In the genomic region with DNA sequence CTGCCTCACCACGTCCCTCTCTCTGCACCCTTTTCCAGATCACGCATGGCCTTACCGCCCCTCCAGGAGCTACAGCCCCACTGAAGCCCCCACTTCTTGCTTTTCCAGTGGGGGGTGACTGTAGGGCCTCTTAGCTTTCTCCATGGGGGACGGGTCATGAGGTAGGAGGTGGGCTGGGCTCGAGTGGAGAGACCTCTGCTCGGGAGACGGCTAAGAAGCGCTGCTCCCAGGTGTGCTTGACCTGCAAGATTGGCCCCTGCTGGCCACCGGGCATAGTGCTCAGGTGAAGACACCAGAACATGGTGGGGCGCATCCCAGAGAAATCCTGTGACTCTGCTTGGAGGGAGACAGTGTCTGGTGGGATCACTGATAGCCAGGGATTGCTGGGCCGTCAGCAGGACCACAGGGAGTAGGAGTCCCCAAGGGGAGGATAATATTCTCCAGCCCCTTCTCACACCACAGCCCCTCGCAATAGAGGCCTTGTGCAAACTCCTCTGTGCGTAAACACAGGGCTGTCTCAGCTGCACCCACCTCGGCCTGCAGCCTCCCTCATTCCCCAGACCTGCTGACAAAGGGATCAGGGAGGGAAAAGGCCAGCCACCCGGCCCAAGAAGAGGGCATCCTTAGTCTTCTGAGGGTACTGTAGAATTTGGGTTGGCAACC, we compare ENCODE assay signal across 13 cellular contexts. TPM values are rescaled to one million over a fixed set of nuclear protein-coding genes. Genes with fewer than 3 reads are reported as not detected.
DNase-seq lines count a peak whose midpoint lies in the region; ATAC-seq and TF ChIP-seq lines count a peak whose summit lies in the region.
"Had no signal": no experiment of that assay in that cellular context is flagged by ENCODE, and none has a peak within 500 bp of the region (broad histone marks: within the 10 kb centered on the region; RNA-seq: fewer than 3 reads in every experiment).

No MANE protein-coding gene starts in this region.

- TF ChIP-seq POLR2A in gastrocnemius medialis (IDR thresholded peaks at IDR 0.05), result no peak

- peaks cover 49 to 58% of the 10 kb centered on the region in 2 donors for H3K4me1 ChIP-seq in gastrocnemius medialis

- no peak for TF ChIP-seq CTCF in activated CD8-positive, alpha-beta T cell treated with anti-CD3 and anti-CD28 coated beads for 36 hours (IDR thresholded peaks at IDR 0.05)
- TF ChIP-seq CTCF in gastrocnemius medialis (IDR thresholded peaks at IDR 0.05 in 4 of 5, conservative IDR thresholded peaks at IDR 0.05 in 1 of 5), result no peak

- no peak overlapping the region for H3K4me3 ChIP-seq in gastrocnemius medialis
- H3K4me3 ChIP-seq: uterus had no signal

- H3K9me3 Mint-ChIP-seq in activated CD8-positive, alpha-beta T cell treated with anti-CD3 and anti-CD28 coated beads, Interleukin-2, amount 10 ng/mL, durations not matched to agents 7 days and 5 days (ENCODE audit: insufficient read depth), result no peaks in the 10 kb centered on the region
- H3K9me3 Mint-ChIP-seq in activated CD8-positive, alpha-beta T cell treated with anti-CD3 and anti-CD28 coated beads for 36 hours, result no peaks in the 10 kb centered on the region
- H3K9me3 Mint-ChIP-seq: activated CD4-positive, alpha-beta memory T cell treated with anti-CD3 and anti-CD28 coated beads, Interleukin-2, amount 10 ng/mL, durations not matched to agents 7 days and 5 days had no signal

- in situ Hi-C loops in gastrocnemius medialis (cut with MboI; ENCODE audit: low sequenced_read_pairs in 4 of 4), result loop anchor here in 1 of 4 donors (25.0 kb wide), 1 partner anchor 113 kb away; a partner anchor contains a TSS

- no peaks in the 10 kb centered on the region for H3K27me3 ChIP-seq in gastrocnemius medialis
- H3K27me3 ChIP-seq: uterus had no signal

- peaks cover 38% of the 10 kb centered on the region for H3K36me3 Mint-ChIP-seq in activated CD8-positive, alpha-beta T cell treated with anti-CD3 and anti-CD28 coated beads, Interleukin-2, amount 10 ng/mL, durations not matched to agents 7 days and 5 days (ENCODE audit: low read depth)
- peaks cover 28% of the 10 kb centered on the region for H3K36me3 Mint-ChIP-seq in activated CD8-positive, alpha-beta T cell treated with anti-CD3 and anti-CD28 coated beads for 36 hours (ENCODE audit: low read depth)

- H3K9me3 ChIP-seq in gastrocnemius medialis, result no peaks in the 10 kb centered on the region
- H3K9me3 ChIP-seq: uterus had no signal

- intact Hi-C loops in activated CD8-positive, alpha-beta T cell treated with anti-CD3 and anti-CD28 coated beads for 36 hours (cut with micrococcal nuclease), result no loop called here
- intact Hi-C loops in gastrocnemius medialis (cut with DNase I; ENCODE audit: low total_unique reads), result no loop called here

- DNase-seq in activated CD8-positive, alpha-beta T cell treated with anti-CD3 and anti-CD28 coated beads, Interleukin-2, amount 10 ng/mL, durations not matched to agents 7 days and 5 days, result no peak
- DNase-seq in activated CD8-positive, alpha-beta T cell treated with anti-CD3 and anti-CD28 coated beads for 36 hours, result no peak
- peak; percentile 75 for DNase-seq in islet precursor cell
- DNase-seq in gastrocnemius medialis, result no peak
- no peak for DNase-seq in stimulated activated CD4-positive, alpha-beta T cell treated with anti-CD3 and anti-CD28 coated beads, Interleukin-15, amount 100 ng/mL, for 24 hours
- DNase-seq in stimulated activated CD4-positive, alpha-beta T cell treated with anti-CD3 and anti-CD28 coated beads, Interleukin-4, amount 100 ng/mL, for 1 hour, result no peak
- DNase-seq in H4 (ENCODE audit: low spot score), result no peak
- DNase-seq: activated CD4-positive, alpha-beta memory T cell treated with anti-CD3 and anti-CD28 coated beads, Interleukin-2, amount 10 ng/mL, durations not matched to agents 7 days and 5 days; Kasumi-1; NCI-H2227 treated with DMSO at 0.1 percent for 48 hours; small intestine had no signal

- H3K36me3 ChIP-seq in gastrocnemius medialis, result peaks cover 0 to 35% of the 10 kb centered on the region in 2 donors
- H3K36me3 ChIP-seq: uterus had no signal

- H3K27ac Mint-ChIP-seq in activated CD8-positive, alpha-beta T cell treated with anti-CD3 and anti-CD28 coated beads, Interleukin-2, amount 10 ng/mL, durations not matched to agents 7 days and 5 days, result no peak overlapping the region
- no peak overlapping the region for H3K27ac Mint-ChIP-seq in activated CD8-positive, alpha-beta T cell treated with anti-CD3 and anti-CD28 coated beads for 36 hours
- H3K27ac Mint-ChIP-seq: activated CD4-positive, alpha-beta memory T cell treated with anti-CD3 and anti-CD28 coated beads, Interleukin-2, amount 10 ng/mL, durations not matched to agents 7 days and 5 days had no signal

- peak; percentile 4 for ATAC-seq in activated CD8-positive, alpha-beta T cell treated with anti-CD3 and anti-CD28 coated beads, Interleukin-2, amount 10 ng/mL, durations not matched to agents 7 days and 5 days
- no peak for ATAC-seq in activated CD8-positive, alpha-beta T cell treated with anti-CD3 and anti-CD28 coated beads for 36 hours
- ATAC-seq in SK-N-SH treated with all-trans-retinoic acid at 6 μM for 48 hours, result peak; percentile 34
- no peak for ATAC-seq in gastrocnemius medialis

- no peak overlapping the region for H3K4me3 Mint-ChIP-seq in activated CD8-positive, alpha-beta T cell treated with anti-CD3 and anti-CD28 coated beads, Interleukin-2, amount 10 ng/mL, durations not matched to agents 7 days and 5 days
- no peak overlapping the region for H3K4me3 Mint-ChIP-seq in activated CD8-positive, alpha-beta T cell treated with anti-CD3 and anti-CD28 coated beads for 36 hours
- H3K4me3 Mint-ChIP-seq: activated CD4-positive, alpha-beta memory T cell treated with anti-CD3 and anti-CD28 coated beads, Interleukin-2, amount 10 ng/mL, durations not matched to agents 7 days and 5 days had no signal

- peaks cover 25% of the 10 kb centered on the region for H3K4me1 Mint-ChIP-seq in activated CD8-positive, alpha-beta T cell treated with anti-CD3 and anti-CD28 coated beads, Interleukin-2, amount 10 ng/mL, durations not matched to agents 7 days and 5 days (ENCODE audit: low read depth)
- H3K4me1 Mint-ChIP-seq in activated CD8-positive, alpha-beta T cell treated with anti-CD3 and anti-CD28 coated beads for 36 hours (ENCODE audit: low read depth), result peaks cover 22% of the 10 kb centered on the region

- POLR2A ChIA-PET in activated CD8-positive, alpha-beta T cell treated with anti-CD3 and anti-CD28 coated beads, Interleukin-2, amount 10 ng/mL, durations not matched to agents 7 days and 5 days (lab: Charles Lee), result interaction anchor here (1.0 to 9.4 kb wide), 7 partner anchors 11 to 107 kb away, joined by 3 to 205 read pairs (median 12); a partner anchor contains a TSS
- POLR2A ChIA-PET in activated CD8-positive, alpha-beta T cell treated with anti-CD3 and anti-CD28 coated beads for 36 hours (lab: Charles Lee), result interaction anchor here (1.0 to 7.5 kb wide), 9 partner anchors 11 to 129 kb away, joined by 3 to 215 read pairs (median 11); a partner anchor contains a TSS

- CTCF ChIA-PET in activated CD8-positive, alpha-beta T cell treated with anti-CD3 and anti-CD28 coated beads, Interleukin-2, amount 10 ng/mL, durations not matched to agents 7 days and 5 days (lab: Charles Lee), result interaction anchor here (0.9 to 5.1 kb wide), 8 partner anchors 9 to 111 kb away, joined by 3 to 22 read pairs (median 5); a partner anchor contains a TSS
- CTCF ChIA-PET in activated CD8-positive, alpha-beta T cell treated with anti-CD3 and anti-CD28 coated beads for 36 hours (lab: Charles Lee), result interaction anchor here (0.7 to 2.2 kb wide), 3 partner anchors 10 to 22 kb away, joined by 3 to 13 read pairs (median 8); a partner anchor contains a TSS

- peak overlapping the region; percentile 81 to 98 (median 94) for H3K27ac ChIP-seq in gastrocnemius medialis

- no peaks in the 10 kb centered on the region for H3K27me3 Mint-ChIP-seq in activated CD8-positive, alpha-beta T cell treated with anti-CD3 and anti-CD28 coated beads, Interleukin-2, amount 10 ng/mL, durations not matched to agents 7 days and 5 days (ENCODE audit: low read depth)
- no peaks in the 10 kb centered on the region for H3K27me3 Mint-ChIP-seq in activated CD8-positive, alpha-beta T cell treated with anti-CD3 and anti-CD28 coated beads for 36 hours
- H3K27me3 Mint-ChIP-seq: activated CD4-positive, alpha-beta memory T cell treated with anti-CD3 and anti-CD28 coated beads, Interleukin-2, amount 10 ng/mL, durations not matched to agents 7 days and 5 days had no signal

TF ChIP-seq in SK-N-SH treated with all-trans-retinoic acid at 6 μM for 48 hours, 23 proteins besides CTCF, POLR2A, EP300 and RAD21 (continues in another document):
- TF ChIP-seq CSDC2 (CRISPR knock-in tag; IDR thresholded peaks at IDR 0.05) (no peak), ZC3H10 (CRISPR knock-in tag; IDR thresholded peaks at IDR 0.05) (no peak), BACH2 (CRISPR knock-in tag; IDR thresholded peaks at IDR 0.05; ENCODE audit: borderline replicate concordance) (no peak), SNAI2 (CRISPR knock-in tag; IDR thresholded peaks at IDR 0.05) (no peak), TCF4 (CRISPR knock-in tag; IDR thresholded peaks at IDR 0.05; ENCODE audit: borderline replicate concordance) (no peak), PPARA (CRISPR knock-in tag; IDR thresholded peaks at IDR 0.05; ENCODE audit: borderline replicate concordance) (no peak)

RNA-seq across cellular contexts. Expression of a gene that starts 8.9 kb away (rescaled TPM):
- 10 to 100 TPM; 52.2 to 56.9 TPM for total RNA-seq in activated CD8-positive, alpha-beta T cell treated with anti-CD3 and anti-CD28 coated beads, Interleukin-2, amount 10 ng/mL, durations not matched to agents 7 days and 5 days
- total RNA-seq in activated CD8-positive, alpha-beta T cell treated with anti-CD3 and anti-CD28 coated beads for 36 hours, result 10 to 100 TPM; 43.4 to 50.7 TPM
- 10 to 100 TPM in 2 of 4 donors, 1 to 10 TPM in 2; 8.7 to 18.3 (median 11.0) TPM for total RNA-seq in gastrocnemius medialis
- total RNA-seq in H4 (2014; rRNA removed; shearing (Covaris generic)), result 46.3 and 51.7 TPM in 2 replicates

RNA-seq across cellular contexts. Expression of a gene that starts 10.7 kb away (rescaled TPM):
- 10 to 100 TPM; 30.2 to 31.0 TPM for total RNA-seq in activated CD8-positive, alpha-beta T cell treated with anti-CD3 and anti-CD28 coated beads, Interleukin-2, amount 10 ng/mL, durations not matched to agents 7 days and 5 days
- total RNA-seq in activated CD8-positive, alpha-beta T cell treated with anti-CD3 and anti-CD28 coated beads for 36 hours, result 10 to 100 TPM; 26.4 to 26.6 TPM
- total RNA-seq in gastrocnemius medialis, result 10 to 100 TPM; 10.4 to 19.2 (median 13.1) TPM
- 24.0 and 29.6 TPM in 2 replicates for total RNA-seq in H4 (2014; rRNA removed; shearing (Covaris generic))

RNA-seq across cellular contexts. Expression of a gene that starts 52.7 kb away (rescaled TPM):
- 1 to 10 TPM in 1 of 2 experiments, under 1 TPM in 1; 0.89 to 2.0 TPM for total RNA-seq in activated CD8-positive, alpha-beta T cell treated with anti-CD3 and anti-CD28 coated beads, Interleukin-2, amount 10 ng/mL, durations not matched to agents 7 days and 5 days
- total RNA-seq in activated CD8-positive, alpha-beta T cell treated with anti-CD3 and anti-CD28 coated beads for 36 hours, result 1 to 10 TPM in 1 of 2 experiments, under 1 TPM in 1; 0.69 to 1.8 TPM
- total RNA-seq in gastrocnemius medialis, result 10 to 100 TPM in 1 of 4 donors, 1 to 10 TPM in 3; 3.6 to 20.2 (median 6.3) TPM
- total RNA-seq in H4 (2014; rRNA removed; shearing (Covaris generic)), result 0.15 and 0.35 TPM in 2 replicates

Comparison
In these comparisons a context has a peak if more than half of its experiments do, and no peak if none do; other contexts are left out.
1. ATAC-seq: peak in activated CD8-positive, alpha-beta T cell treated with anti-CD3 and anti-CD28 coated beads, Interleukin-2, amount 10 ng/mL, durations not matched to agents 7 days and 5 days (single experiment) and SK-N-SH treated with all-trans-retinoic acid at 6 μM for 48 hours (single experiment); none in activated CD8-positive, alpha-beta T cell treated with anti-CD3 and anti-CD28 coated beads for 36 hours (single experiment) and gastrocnemius medialis (0 of 2).